Comparison of ENCODE assay signal across 27 cellular contexts in the genomic region with DNA sequence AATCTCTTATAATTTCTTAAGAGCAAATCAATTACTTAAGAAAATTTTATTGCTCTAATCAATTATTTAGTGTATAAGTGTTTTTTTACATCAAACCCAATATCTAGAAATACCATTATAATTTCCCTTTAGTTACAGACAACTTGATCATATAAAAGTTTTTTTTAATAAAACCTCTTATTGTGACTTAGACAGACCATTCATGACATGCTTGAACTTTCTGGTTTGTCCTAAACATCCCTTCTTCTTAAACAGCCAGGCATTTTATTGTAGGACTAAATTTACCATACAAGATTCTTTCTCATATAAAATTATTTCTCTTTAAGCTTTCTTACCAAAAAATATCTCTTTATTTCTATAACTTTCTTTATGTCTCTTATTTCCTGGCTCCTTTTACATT.
"Had no signal": no experiment of that assay in that cellular context is flagged by ENCODE, and none has a peak within 500 bp of the region (broad histone marks: within the 10 kb centered on the region; RNA-seq: fewer than 3 reads in every experiment).

No MANE protein-coding gene starts in this region.

- DNase-seq: Karpas-422, KBM-7, MM.1S, NCI-H1048, NCI-H1105, NCI-H1417, NCI-H1436 treated with DMSO at 0.1 percent for 48 hours, NCI-H1694, NCI-H187 treated with DMSO at 0.1 percent for 48 hours, NCI-H2081, NCI-H2107, NCI-H226, NCI-H446, NCI-H510A, NCI-H524 treated with DMSO at 0.1 percent for 48 hours, NCI-H69, NCI-H774, Right ventricle myocardium superior, RPMI8226, SIG-M5, SW 1271, T-cell had no signal

- ATAC-seq: T-cell had no signal

- FAIRE-seq: HTR-8/SVneo, RCC 7860 had no signal

- H3K4me1 ChIP-seq: SJSA1 had no signal

- H3K27me3 ChIP-seq: SJSA1 had no signal

- H3K9me3 ChIP-seq: SJSA1 had no signal

- H3K27ac ChIP-seq: HL-60, SJSA1, SK-N-MC had no signal

- H3K36me3 ChIP-seq: SJSA1 had no signal

- H3K4me3 ChIP-seq: SJSA1, SK-N-MC had no signal
